ENCODE assay signal across 8 cellular contexts in the genomic region with DNA sequence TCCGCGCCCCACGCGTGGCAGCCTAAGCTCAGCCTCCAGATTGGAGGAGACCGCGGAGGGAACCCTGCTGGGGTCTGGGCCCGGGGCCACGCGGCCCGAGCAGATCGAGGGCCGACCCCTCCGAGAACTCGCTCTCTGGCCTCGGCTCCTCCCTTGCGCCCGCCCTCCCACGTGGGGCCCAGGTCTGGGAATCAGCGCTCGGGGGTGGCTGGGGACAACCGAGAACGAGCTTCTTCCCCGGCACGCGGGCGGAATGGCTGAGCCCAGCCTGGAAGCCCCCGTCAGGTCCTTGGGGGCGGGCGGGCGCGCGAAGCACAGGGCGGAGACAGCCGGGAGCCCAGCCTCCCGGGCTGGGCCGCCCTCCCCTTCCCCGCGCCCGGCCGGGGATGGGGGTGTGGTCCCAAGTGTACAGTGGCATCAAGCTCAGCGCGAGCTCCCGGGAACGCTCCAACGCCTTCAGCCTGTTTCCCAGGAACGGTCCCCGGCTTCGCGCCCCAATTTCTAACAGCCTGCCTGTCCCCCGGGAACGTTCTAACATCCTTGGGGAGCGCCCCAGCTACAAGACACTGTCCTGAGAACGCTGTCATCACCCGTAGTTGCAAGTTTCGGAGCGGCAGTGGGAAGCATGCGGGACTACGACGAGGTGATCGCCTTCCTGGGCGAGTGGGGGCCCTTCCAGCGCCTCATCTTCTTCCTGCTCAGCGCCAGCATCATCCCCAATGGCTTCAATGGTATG. TPM values are rescaled to one million over a fixed set of nuclear protein-coding genes. Genes with fewer than 3 reads are reported as not detected.
DNase-seq lines count a peak whose midpoint lies in the region; ATAC-seq and TF ChIP-seq lines count a peak whose summit lies in the region.

SLC22A4 (plus strand) TSS at position 403 of the 736 bp plus-strand sequence; CDS start at position 626, 223 bp downstream.

- H3K36me3 ChIP-seq in HAP-1 (replicated peaks) (no peaks in the 10 kb centered on the region), MM.1S (replicated peaks; ENCODE audit: insufficient read depth, low read length) (no peaks in the 10 kb centered on the region), thoracic aorta (no peaks in the 10 kb centered on the region)

- peak within 1 kb of the TSS; percentile 39 for H3K4me3 ChIP-seq in HAP-1
- peak within 1 kb of the TSS; percentile 90 for H3K4me3 ChIP-seq in MM.1S (ENCODE audit: low read length)
- H3K4me3 ChIP-seq in thoracic aorta: peak within 1 kb of the TSS; percentile 87

- H3F3A ChIP-seq in MM.1S (ENCODE audit: insufficient read depth, low read length): peaks cover 7% of the 10 kb centered on the region; the same call in 1 of the 2 replicates

- in situ Hi-C loops in G401 (cut with HindIII; ENCODE audit: low sequenced_read_pairs) (no loop called here), HAP-1 (cut with MboI; ENCODE audit: low sequenced_read_pairs) (no loop called here)

- peaks cover 23% of the 10 kb centered on the region for H3K4me1 Mint-ChIP-seq in activated naive CD8-positive, alpha-beta T cell (ENCODE audit: low read depth)

- no peaks in the 10 kb centered on the region for H3K36me3 Mint-ChIP-seq in activated naive CD8-positive, alpha-beta T cell

- H3K27ac ChIP-seq in MM.1S (ENCODE audit: low read length) (peak within 1 kb of the TSS; percentile 69), thoracic aorta (peak within 1 kb of the TSS; percentile 97 to 98)

- peak within 1 kb of the TSS; percentile 79 for H2AFZ ChIP-seq in MM.1S (ENCODE audit: low read length)

- no peak for TF ChIP-seq CTCF in MM.1S (IDR thresholded peaks at IDR 0.05; ENCODE audit: low read length)
- TF ChIP-seq CTCF in omental fat pad (IDR thresholded peaks at IDR 0.05): no peak
- no peak for TF ChIP-seq CTCF in thoracic aorta (IDR thresholded peaks at IDR 0.05)

- no peaks in the 10 kb centered on the region for H3K9me2 ChIP-seq in MM.1S (replicated peaks; ENCODE audit: insufficient read depth, low read length)

- H3K27ac Mint-ChIP-seq in activated naive CD8-positive, alpha-beta T cell: peak within 1 kb of the TSS; percentile 96

- ATAC-seq in omental fat pad (ENCODE audit: low FRiP score) (peak; percentile 85), thoracic aorta (ENCODE audit: insufficient number of reproducible peaks, low FRiP score, low read depth) (peak; percentile 70)

- H3K27me3 ChIP-seq in HAP-1 (ENCODE audit: low read depth) (no peaks in the 10 kb centered on the region; the same call in 1 of the 2 replicates), MM.1S (replicated peaks; ENCODE audit: insufficient read depth, low read length) (no peaks in the 10 kb centered on the region), thoracic aorta (replicated peaks; ENCODE audit: insufficient read depth) (no peaks in the 10 kb centered on the region)

- H3K4me2 ChIP-seq in MM.1S (ENCODE audit: low read depth, low read length): peak within 1 kb of the TSS; percentile 92

- DNase-seq in G401 (ENCODE audit: low spot score) (peak; percentile 86), HAP-1 (ENCODE audit: low spot score in 2 of 2) (peak; percentile 90 to 97), MM.1S (peak; percentile 86), SK-N-DZ (ENCODE audit: low spot score) (peak; percentile 95), glomerular visceral epithelial cell (ENCODE audit: extremely low spot score) (peak; percentile 97), omental fat pad (ENCODE audit: low spot score) (peak; percentile 72), thoracic aorta (ENCODE audit: low spot score) (peak; percentile 86)

- peak within 1 kb of the TSS; percentile 71 for H3K9ac ChIP-seq in MM.1S (ENCODE audit: low read length)

- peak within 1 kb of the TSS; percentile 91 for H3K4me3 Mint-ChIP-seq in activated naive CD8-positive, alpha-beta T cell

- H3K4me1 ChIP-seq in HAP-1 (peaks cover 18% of the 10 kb centered on the region), MM.1S (ENCODE audit: low read length) (peaks cover 22% of the 10 kb centered on the region), thoracic aorta (ENCODE audit: control insufficient read depth in 1 of 2, low read depth in 2 of 2) (peaks cover 8 to 22% of the 10 kb centered on the region in 2 donors)

- no peaks in the 10 kb centered on the region for H4K20me1 ChIP-seq in MM.1S (ENCODE audit: insufficient read depth, low read length)

- H3K9me3 ChIP-seq in HAP-1: no peaks in the 10 kb centered on the region
- no peaks in the 10 kb centered on the region for H3K9me3 ChIP-seq in MM.1S (replicated peaks; ENCODE audit: insufficient read depth, low read length)
- no peaks in the 10 kb centered on the region for H3K9me3 ChIP-seq in thoracic aorta

- no peaks in the 10 kb centered on the region for H3K9me3 Mint-ChIP-seq in activated naive CD8-positive, alpha-beta T cell (ENCODE audit: low read depth)

- H3K79me2 ChIP-seq in MM.1S (ENCODE audit: low read length): no peaks in the 10 kb centered on the region

- H3K27me3 Mint-ChIP-seq in activated naive CD8-positive, alpha-beta T cell: peaks cover 1% of the 10 kb centered on the region

RNA-seq across cellular contexts. Expression of gene SLC22A4, which starts in this region (rescaled TPM):
- 0.31 TPM in 1 of 2 replicates, not detected in the other for total RNA-seq in G401 (2014; rRNA removed; shearing (Covaris generic))
- polyA plus RNA-seq in SK-N-DZ (2014; cell fraction: cytosol; rRNA removed): 0.13 and 0.14 TPM in 2 replicates
- polyA plus RNA-seq in SK-N-DZ (2014; cell fraction: nucleus; rRNA removed): 0.39 and 0.50 TPM in 2 replicates
- total RNA-seq in omental fat pad (1 to 10 TPM; 2.6 to 6.8 (median 5.7) TPM), thoracic aorta (1 to 10 TPM in 1 of 2 donors, under 1 TPM in 1; 0.14 to 2.1 TPM)

Comparison
In these comparisons a context has a peak if more than half of its experiments do, and no peak if none do; other contexts are left out.
1. Peak in every context shown above with its lines: DNase-seq, ATAC-seq, H3K4me3 ChIP-seq and H3K27ac ChIP-seq.
2. Peak in DNase-seq in G401; RNA of the gene not detected or under 1 TPM.
3. H3K4me3 ChIP-seq: peak in every context shown above with its lines; median percentile 90 in MM.1S; 87 in thoracic aorta; 39 in HAP-1.